Comparison of ENCODE assay signal across 16 cellular contexts in genomic region chr9:17761984-17762676, GRCh38.
"Had no signal": no experiment of that assay in that cellular context is flagged by ENCODE, and none has a peak within 500 bp of the region (broad histone marks: within the 10 kb centered on the region; RNA-seq: fewer than 3 reads in every experiment).

No MANE protein-coding gene starts in this region.

- DNase-seq: activated CD4-positive, alpha-beta T cell treated with anti-CD3 and anti-CD28 coated beads for 36 hours; activated CD8-positive, alpha-beta memory T cell treated with anti-CD3 and anti-CD28 coated beads, Interleukin-2, amount 50 U/mL, for 48 hours; activated CD8-positive, alpha-beta T cell treated with anti-CD3 and anti-CD28 coated beads, Interleukin-2, amount 10 ng/mL, durations not matched to agents 7 days and 5 days; activated naive CD4-positive, alpha-beta T cell; activated naive CD8-positive, alpha-beta T cell treated with anti-CD3 and anti-CD28 coated beads, Interleukin-2, amount 50 U/mL, for 24 hours; esophagus squamous epithelium; foreskin fibroblast; glutamatergic neuron; immature natural killer cell; naive B cell; retina; stimulated activated CD4-positive, alpha-beta T cell treated with anti-CD3 and anti-CD28 coated beads, Interleukin-15, amount 100 ng/mL, for 24 hours; stimulated activated CD4-positive, alpha-beta T cell treated with anti-CD3 and anti-CD28 coated beads, Interleukin-4, amount 100 ng/mL, for 4 hours; stimulated activated naive CD8-positive, alpha-beta T cell treated with anti-CD3 and anti-CD28 coated beads, Interleukin-15, amount 100 ng/mL, for 72 hours; testis; upper lobe of right lung had no signal

- ATAC-seq: activated CD4-positive, alpha-beta T cell treated with anti-CD3 and anti-CD28 coated beads for 36 hours; activated CD8-positive, alpha-beta T cell treated with anti-CD3 and anti-CD28 coated beads, Interleukin-2, amount 10 ng/mL, durations not matched to agents 7 days and 5 days; activated naive CD8-positive, alpha-beta T cell treated with anti-CD3 and anti-CD28 coated beads, Interleukin-2, amount 50 U/mL, for 24 hours; stimulated activated naive CD8-positive, alpha-beta T cell treated with anti-CD3 and anti-CD28 coated beads, Interleukin-15, amount 100 ng/mL, for 72 hours; upper lobe of right lung had no signal
